In the genomic region with DNA sequence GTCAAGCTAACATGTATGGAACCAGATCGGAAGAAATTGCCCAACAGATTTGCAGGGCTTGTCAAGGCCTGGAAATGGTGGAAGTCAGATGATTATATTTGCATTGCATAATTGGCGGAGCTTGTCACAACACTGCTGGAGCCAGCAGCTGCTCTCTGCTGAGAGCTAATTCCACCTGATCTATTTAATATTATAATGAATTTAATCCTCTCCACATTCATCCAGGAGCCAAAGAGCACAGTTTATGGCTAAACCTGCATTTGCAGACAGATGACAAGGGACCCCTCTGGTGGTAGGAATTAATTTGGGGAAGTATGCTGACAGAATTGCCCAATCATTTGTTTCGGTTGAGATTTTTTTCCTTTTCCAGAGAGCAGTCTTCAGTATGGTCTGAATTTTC, we compare ENCODE assay signal across 10 cellular contexts.
DNase-seq lines count a peak whose midpoint lies in the region; ATAC-seq, FAIRE-seq and TF ChIP-seq lines count a peak whose summit lies in the region.
"Had no signal": no experiment of that assay in that cellular context is flagged by ENCODE, and none has a peak within 500 bp of the region (broad histone marks: within the 10 kb centered on the region; RNA-seq: fewer than 3 reads in every experiment).

No MANE protein-coding gene starts in this region.

- intact Hi-C loops in Calu3 (cut with micrococcal nuclease; ENCODE audit: unreplicated experiment), result no loop called here

- H2AFZ ChIP-seq in mesenchymal stem cell (ENCODE audit: low read depth, low read length), result no peak overlapping the region

- H3K4me1 Mint-ChIP-seq in Calu3 (ENCODE audit: low read depth, unreplicated experiment) (peaks cover 10% of the 10 kb centered on the region), WTC11 (peaks cover 34% of the 10 kb centered on the region)
- H3K4me1 Mint-ChIP-seq: central memory CD8-positive, alpha-beta T cell had no signal

- no peak overlapping the region for H3K4me3 Mint-ChIP-seq in Calu3 (ENCODE audit: low read depth, unreplicated experiment)
- no peak overlapping the region for H3K4me3 Mint-ChIP-seq in WTC11
- H3K4me3 Mint-ChIP-seq: central memory CD8-positive, alpha-beta T cell had no signal

- no TSS peak for BruUV-seq in Calu3 (replicated peaks; lab: Mats Ljungman, UMichigan)

- H2BK120ac ChIP-seq in mesenchymal stem cell (ENCODE audit: low read depth, low read length), result no peak overlapping the region

- H3K27ac Mint-ChIP-seq in Calu3 (ENCODE audit: unreplicated experiment) (no peak overlapping the region), WTC11 (no peak overlapping the region)

- no peaks in the 10 kb centered on the region for H3K9me3 ChIP-seq in mesenchymal stem cell (ENCODE audit: control insufficient read depth, low read length)

- no peak overlapping the region for H2BK12ac ChIP-seq in mesenchymal stem cell (ENCODE audit: low read length in 2 of 2)

- POLR2A ChIA-PET in WTC11 (lab: Charles Lee), result no interaction called here

- 84% methylated on average over 1 of the region's 3 CpGs for WGBS in mesenchymal stem cell

- no peak overlapping the region for H3K23ac ChIP-seq in mesenchymal stem cell (ENCODE audit: low read length in 2 of 2)

- no peaks in the 10 kb centered on the region for H3K36me3 ChIP-seq in mesenchymal stem cell (ENCODE audit: control insufficient read depth in 1 of 2, insufficient read depth in 2 of 2, low read depth in 1 of 2, low read length in 2 of 2)

- peaks cover 0 to 3% of the 10 kb centered on the region in 2 experiments for H3K27me3 ChIP-seq in mesenchymal stem cell (ENCODE audit: control insufficient read depth in 1 of 2, insufficient read depth in 1 of 2, low read length in 2 of 2)

- peak; percentile 24 for TF ChIP-seq CTCF in Calu3 (IDR thresholded peaks at IDR 0.05; ENCODE audit: unreplicated experiment)
- 0 out of 2 replicates have a peak, but pooled peaks have one; percentile 24 for TF ChIP-seq CTCF in WTC11 (IDR thresholded peaks at IDR 0.05)

- H3K4me3 ChIP-seq in mesenchymal stem cell (ENCODE audit: insufficient read depth in 1 of 2, low read depth in 1 of 2, low read length in 2 of 2), result no peak overlapping the region
- H3K4me3 ChIP-seq: skin epidermis had no signal

- H3K27ac ChIP-seq in mesenchymal stem cell (ENCODE audit: low read length, poor library complexity, severe bottlenecking), result no peak overlapping the region
- H3K27ac ChIP-seq: skin epidermis had no signal

- H3K4ac ChIP-seq in mesenchymal stem cell (ENCODE audit: low read depth in 1 of 2, low read length in 2 of 2), result no peak overlapping the region

- H2BK15ac ChIP-seq in mesenchymal stem cell (ENCODE audit: low read depth, poor library complexity, severe bottlenecking), result no peak overlapping the region

- no peaks in the 10 kb centered on the region for H3K4me1 ChIP-seq in mesenchymal stem cell (ENCODE audit: control insufficient read depth, insufficient read depth, low read depth, low read length)

- H3K14ac ChIP-seq in mesenchymal stem cell (ENCODE audit: low read length in 2 of 2), result no peak overlapping the region

- CTCF ChIA-PET in Calu3 (lab: Charles Lee), result interaction anchor here (0.7 kb wide), 1 partner anchor 279 kb away, joined by 3 read pairs; no protein-coding TSS in a partner anchor
- CTCF ChIA-PET in WTC11 (lab: Charles Lee), result interaction anchor here (0.5 to 2.1 kb wide), 5 partner anchors 32 to 669 kb away, joined by 3 to 7 read pairs (median 6); no protein-coding TSS in a partner anchor

- H3K9me3 Mint-ChIP-seq in Calu3 (ENCODE audit: low read depth, unreplicated experiment) (no peaks in the 10 kb centered on the region), WTC11 (peaks cover 5% of the 10 kb centered on the region)

- H3K27me3 Mint-ChIP-seq in Calu3 (ENCODE audit: unreplicated experiment) (no peaks in the 10 kb centered on the region), WTC11 (ENCODE audit: low read depth) (peaks cover 6% of the 10 kb centered on the region)
- H3K27me3 Mint-ChIP-seq: central memory CD8-positive, alpha-beta T cell had no signal

- H3K79me1 ChIP-seq in mesenchymal stem cell (replicated peaks; ENCODE audit: low read length, poor library complexity, severe bottlenecking), result no peaks in the 10 kb centered on the region

- ATAC-seq in WTC11, result peak; percentile 79

- H2BK5ac ChIP-seq in mesenchymal stem cell (ENCODE audit: low read depth, low read length, poor library complexity, severe bottlenecking), result no peak overlapping the region

- no peak overlapping the region for H3K18ac ChIP-seq in mesenchymal stem cell (ENCODE audit: low read depth in 1 of 2, low read length in 2 of 2)

- no peak overlapping the region for H4K8ac ChIP-seq in mesenchymal stem cell (ENCODE audit: low read length)

- peak; percentile 24 for DNase-seq in Calu3
- peak; percentile 95 for DNase-seq in NCI-H1436 (lab: John Stamatoyannopoulos, UW)
- DNase-seq in WTC11 (ENCODE audit: low spot score), result no peak
- peak; percentile 30 for DNase-seq in mesenchymal stem cell
- no peak for DNase-seq in activated gamma-delta T cell (lab: John Stamatoyannopoulos, UW)
- no peak for DNase-seq in activated CD4-positive, CD25-positive, alpha-beta regulatory T cell treated with anti-CD3 and anti-CD28 coated beads, Interleukin-2, amount 50 U/mL, for 72 hours
- DNase-seq in ureter (ENCODE audit: low spot score), result no peak
- DNase-seq in HTR-8/SVneo (ENCODE audit: insufficient read length, low spot score), result no peak

- FAIRE-seq in HTR-8/SVneo (lab: Jason Lieb, UNC), result no peak

- H2AK5ac ChIP-seq in mesenchymal stem cell (ENCODE audit: low read length, severe bottlenecking), result no peak overlapping the region

- H3K36me3 Mint-ChIP-seq in Calu3 (ENCODE audit: insufficient read depth, unreplicated experiment), result no peaks in the 10 kb centered on the region
- H3K36me3 Mint-ChIP-seq in WTC11, result no peaks in the 10 kb centered on the region

- no peak overlapping the region for H3K4me2 ChIP-seq in mesenchymal stem cell (ENCODE audit: low read length, poor library complexity, severe bottlenecking)

- H4K91ac ChIP-seq in mesenchymal stem cell (ENCODE audit: low read length), result no peak overlapping the region

- no peak overlapping the region for H3K9ac ChIP-seq in mesenchymal stem cell (ENCODE audit: low read length)

TF ChIP-seq in WTC11, 78 proteins besides CTCF, POLR2A, EP300 and RAD21:
- TF ChIP-seq, protein P1, sequence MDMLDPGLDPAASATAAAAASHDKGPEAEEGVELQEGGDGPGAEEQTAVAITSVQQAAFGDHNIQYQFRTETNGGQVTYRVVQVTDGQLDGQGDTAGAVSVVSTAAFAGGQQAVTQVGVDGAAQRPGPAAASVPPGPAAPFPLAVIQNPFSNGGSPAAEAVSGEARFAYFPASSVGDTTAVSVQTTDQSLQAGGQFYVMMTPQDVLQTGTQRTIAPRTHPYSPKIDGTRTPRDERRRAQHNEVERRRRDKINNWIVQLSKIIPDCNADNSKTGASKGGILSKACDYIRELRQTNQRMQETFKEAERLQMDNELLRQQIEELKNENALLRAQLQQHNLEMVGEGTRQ (CRISPR knock-in tag; IDR thresholded peaks at IDR 0.05), result no peak
- TF ChIP-seq TEAD1 (CRISPR knock-in tag; IDR thresholded peaks at IDR 0.05), result peak; percentile 60; the same call in 1 of the 2 replicates

Comparison
In these comparisons a context has a peak if more than half of its experiments do, and no peak if none do; other contexts are left out.
1. DNase-seq: peak in Calu3 (single experiment), NCI-H1436 (single experiment) and mesenchymal stem cell (single experiment); none in WTC11 (single experiment), activated gamma-delta T cell (single experiment), activated CD4-positive, CD25-positive, alpha-beta regulatory T cell treated with anti-CD3 and anti-CD28 coated beads, Interleukin-2, amount 50 U/mL, for 72 hours (single experiment), ureter (single experiment) and HTR-8/SVneo (single experiment).